In genomic region chr1:112390335-112390734, GRCh38 we compare ENCODE assay signal across 8 cellular contexts. TPM values are rescaled to one million over a fixed set of nuclear protein-coding genes. Genes with fewer than 3 reads are reported as not detected.
DNase-seq lines count a peak whose midpoint lies in the region; ATAC-seq and TF ChIP-seq lines count a peak whose summit lies in the region.
"Not testable (repeated sequence)": the region's sequence is repeated elsewhere in the genome, so short reads cannot be mapped to it uniquely, and the experiment has no call there.

No MANE protein-coding gene starts in this region.

- CTCF ChIA-PET in A673 (lab: Charles Lee) (interaction anchor here (0.7 to 1.9 kb wide), 6 partner anchors 21 to 415 kb away, joined by 3 to 15 read pairs (median 4); partner anchors contain the start of gene MOV10), HCT116 (lab: Charles Lee) (interaction anchor here (0.7 to 2.9 kb wide), 17 partner anchors 8 to 682 kb away, joined by 3 to 22 read pairs (median 6); partner anchors contain the start of genes MOV10, PPM1J, RHOC and ST7L), PC-9 (lab: Charles Lee) (interaction anchor here (2.3 kb wide), 1 partner anchor 76 kb away, joined by 13 read pairs; no protein-coding TSS in a partner anchor)

- H3F3A ChIP-seq in PC-9 (ENCODE audit: insufficient read depth, low read depth), result peaks cover 17% of the 10 kb centered on the region

- not testable (repeated sequence) for H3K36me3 ChIP-seq in A673 (ENCODE audit: insufficient read depth, low read length, poor library complexity, severe bottlenecking); HCT116 (ENCODE audit: control insufficient read depth in 1 of 2, insufficient read depth in 2 of 2, low read length in 2 of 2); PC-9 (ENCODE audit: low read depth); ascending aorta; neuronal stem cell (replicated peaks in 1 of 2; ENCODE audit: control insufficient read depth in 2 of 2, insufficient read depth in 2 of 2, low read length in 2 of 2)

- H4K91ac ChIP-seq in neuronal stem cell (ENCODE audit: low read depth, low read length, poor library complexity), result not testable (repeated sequence)

- not testable (repeated sequence) for H3K4ac ChIP-seq in neuronal stem cell (ENCODE audit: low read length)

- not testable (repeated sequence) for BruUV-seq in A673 (replicated peaks; lab: Mats Ljungman, UMichigan); HCT116 (replicated peaks; lab: Mats Ljungman, UMichigan); PC-9 (replicated peaks; lab: Mats Ljungman, UMichigan)

- not testable (repeated sequence) for DNase-seq in A673 (ENCODE audit: low spot score); HCT116 (ENCODE audit: low read depth, low spot score); PC-9; epithelial cell of proximal tubule (ENCODE audit: low read depth); neuronal stem cell (ENCODE audit: low spot score); stimulated activated effector memory CD8-positive, alpha-beta T cell treated with anti-CD3 and anti-CD28 coated beads, Interleukin-12 subunit alpha, Interleukin-12 subunit beta, amount 100 ng/mL, for 72 hours (ENCODE audit: low spot score in 2 of 2)
- DNase-seq in ascending aorta (ENCODE audit: low spot score in 2 of 2) (peak in 1 of 2 donors; percentile 63), left colon (peak; percentile 43 to 56)

- not testable (repeated sequence) for H4K20me1 ChIP-seq in HCT116 (ENCODE audit: insufficient read depth); PC-9 (ENCODE audit: insufficient read depth)

- peak overlapping the region; percentile 72 for H3K4me3 Mint-ChIP-seq in stimulated activated effector memory CD8-positive, alpha-beta T cell treated with anti-CD3 and anti-CD28 coated beads, Interleukin-12 subunit alpha, Interleukin-12 subunit beta, amount 100 ng/mL, for 72 hours

- H2BK12ac ChIP-seq in neuronal stem cell (ENCODE audit: low read length), result not testable (repeated sequence)

- not testable (repeated sequence) for H3K36me3 Mint-ChIP-seq in stimulated activated effector memory CD8-positive, alpha-beta T cell treated with anti-CD3 and anti-CD28 coated beads, Interleukin-12 subunit alpha, Interleukin-12 subunit beta, amount 100 ng/mL, for 72 hours

- H4K8ac ChIP-seq in neuronal stem cell (ENCODE audit: low read depth, low read length), result not testable (repeated sequence)

- peak overlapping the region; percentile 87 for H3K4me2 ChIP-seq in HCT116 (ENCODE audit: low read length)
- peak overlapping the region; percentile 70 for H3K4me2 ChIP-seq in PC-9
- not testable (repeated sequence) for H3K4me2 ChIP-seq in neuronal stem cell (ENCODE audit: insufficient read depth, low read length, poor library complexity, severe bottlenecking)

- no CpG with 5 or more reads among the region's 15 CpGs for WGBS in neuronal stem cell (ENCODE audit: extremely low coverage in 2 of 2, insufficient read length in 2 of 2, insufficient replicate concordance in 1 of 2), 2 donors

- intact Hi-C loops in A673 (cut with micrococcal nuclease; ENCODE audit: unreplicated experiment), result loop anchor here (1.0 to 5.0 kb wide), 4 partner anchors 76 to 412 kb away; partner anchors contain the start of genes PPM1J and RHOC
- intact Hi-C loops in HCT116 (cut with micrococcal nuclease), result loop anchor here (2.0 kb wide), 1 partner anchor 414 kb away; no protein-coding TSS in a partner anchor
- intact Hi-C loops in PC-9 (cut with micrococcal nuclease; ENCODE audit: unreplicated experiment), result loop anchor here (1.0 to 5.0 kb wide), 6 partner anchors 229 to 1287 kb away; partner anchors contain the start of genes CAPZA1, LRIG2, PPM1J and RHOC
- intact Hi-C loops in ascending aorta (cut with DNase I), result loop anchor here (1.0 to 5.0 kb wide), 5 partner anchors 76 to 1367 kb away; partner anchors contain the start of genes CAPZA1, PHTF1, PPM1J and ST7L
- intact Hi-C loops in left colon (cut with DNase I, micrococcal nuclease), result loop anchor here (5.0 to 10.0 kb wide), 4 partner anchors 74 to 317 kb away; partner anchors contain the start of genes CAPZA1 (in 1 of the 2), RHOC (in 1 of the 2) and ST7L (in 1 of the 2)

- peak overlapping the region; percentile 91 for H2AFZ ChIP-seq in HCT116 (ENCODE audit: low read depth, low read length, poor library complexity, severe bottlenecking)
- H2AFZ ChIP-seq in PC-9, result not testable (repeated sequence)
- peak overlapping the region; percentile 97 for H2AFZ ChIP-seq in neuronal stem cell (ENCODE audit: low read length)

- H3K14ac ChIP-seq in neuronal stem cell (ENCODE audit: low read length), result not testable (repeated sequence)

- peaks cover 26% of the 10 kb centered on the region for H3K4me1 Mint-ChIP-seq in stimulated activated effector memory CD8-positive, alpha-beta T cell treated with anti-CD3 and anti-CD28 coated beads, Interleukin-12 subunit alpha, Interleukin-12 subunit beta, amount 100 ng/mL, for 72 hours

- RAD21 ChIA-PET in HCT116 (lab: Charles Lee; ENCODE audit: low non-redundant PET in 1 of 2, low total read pairs in 2 of 2, uncharacterized antibody in 2 of 2, unreplicated experiment in 2 of 2), result interaction anchor here in 1 of 2 experiments (1.5 kb wide), 1 partner anchor 74 kb away, joined by 3 read pairs; no protein-coding TSS in a partner anchor

- H3K18ac ChIP-seq in neuronal stem cell (ENCODE audit: low read length), result not testable (repeated sequence)

- H3K27ac Mint-ChIP-seq in stimulated activated effector memory CD8-positive, alpha-beta T cell treated with anti-CD3 and anti-CD28 coated beads, Interleukin-12 subunit alpha, Interleukin-12 subunit beta, amount 100 ng/mL, for 72 hours, result not testable (repeated sequence)

- H3K4me3 ChIP-seq in A673 (ENCODE audit: low read depth, low read length, poor library complexity, severe bottlenecking), result peak overlapping the region; percentile 45
- H3K4me3 ChIP-seq in HCT116 (replicated peaks in 1 of 2; ENCODE audit: low read depth in 1 of 2, low read length in 2 of 2), result peak overlapping the region; percentile 43 to 51
- H3K4me3 ChIP-seq in PC-9, result peak overlapping the region; percentile 30; the same call in 1 of the 2 replicates
- H3K4me3 ChIP-seq in ascending aorta, result peak overlapping the region; percentile 48 to 64
- H3K4me3 ChIP-seq in epithelial cell of proximal tubule (ENCODE audit: low read depth, low read length), result peak overlapping the region; percentile 59
- not testable (repeated sequence) for H3K4me3 ChIP-seq in neuronal stem cell (ENCODE audit: low read length in 2 of 2)

- H3K4me1 ChIP-seq in A673 (ENCODE audit: insufficient read depth, low read length, poor library complexity, severe bottlenecking) (peaks cover 25% of the 10 kb centered on the region), HCT116 (ENCODE audit: control insufficient read depth in 1 of 2, insufficient read depth in 2 of 2, low read length in 2 of 2) (peaks cover 19 to 44% of the 10 kb centered on the region in 2 experiments), PC-9 (replicated peaks; ENCODE audit: insufficient read depth) (peaks cover 26% of the 10 kb centered on the region), ascending aorta (peaks cover 8 to 41% of the 10 kb centered on the region in 2 donors), neuronal stem cell (ENCODE audit: control insufficient read depth in 2 of 2, insufficient read depth in 1 of 2, low read depth in 1 of 2, low read length in 2 of 2) (peaks cover 5 to 15% of the 10 kb centered on the region in 2 donors)

- not testable (repeated sequence) for H2BK15ac ChIP-seq in neuronal stem cell (ENCODE audit: low read length)

- H3K9me2 ChIP-seq in HCT116 (ENCODE audit: insufficient read depth); PC-9 (ENCODE audit: insufficient read depth): not testable (repeated sequence)

- H3K9me3 Mint-ChIP-seq in stimulated activated effector memory CD8-positive, alpha-beta T cell treated with anti-CD3 and anti-CD28 coated beads, Interleukin-12 subunit alpha, Interleukin-12 subunit beta, amount 100 ng/mL, for 72 hours, result not testable (repeated sequence)

- not testable (repeated sequence) for H2BK120ac ChIP-seq in neuronal stem cell (ENCODE audit: low read depth, low read length)

- POLR2A ChIA-PET in A673 (lab: Charles Lee; ENCODE audit: low non-redundant PET) (interaction anchor here (0.7 kb wide), 1 partner anchor 319 kb away, joined by 8 read pairs; no protein-coding TSS in a partner anchor), HCT116 (lab: Charles Lee) (interaction anchor here (1.0 kb wide), 1 partner anchor 19 kb away, joined by 3 read pairs; no protein-coding TSS in a partner anchor), PC-9 (lab: Charles Lee; ENCODE audit: unreplicated experiment) (interaction anchor here (0.6 to 0.7 kb wide), 3 partner anchors 21 to 916 kb away, joined by 3 to 18 read pairs (median 10); partner anchors contain the start of gene MOV10)

- peak overlapping the region; percentile 54 for H3K9ac ChIP-seq in HCT116 (ENCODE audit: low read length)
- not testable (repeated sequence) for H3K9ac ChIP-seq in neuronal stem cell (ENCODE audit: low read depth, low read length, poor library complexity)

- not testable (repeated sequence) for TF ChIP-seq RAD21 in HCT116 (IDR thresholded peaks at IDR 0.05; ENCODE audit: low read depth)

- TF ChIP-seq POLR2A in HCT116 (IDR thresholded peaks at IDR 0.05; ENCODE audit: borderline replicate concordance, extremely low read depth, insufficient read depth, insufficient read length), result not testable (repeated sequence)

- not testable (repeated sequence) for H2BK5ac ChIP-seq in neuronal stem cell (ENCODE audit: low read length)

- not testable (repeated sequence) for H3K23ac ChIP-seq in neuronal stem cell (ENCODE audit: low read depth, low read length, poor library complexity)

- not testable (repeated sequence) for TF ChIP-seq CTCF in A673 (conservative IDR thresholded peaks at IDR 0.05; ENCODE audit: low read depth, low read length); HCT116 (IDR thresholded peaks at IDR 0.05 in 2 of 3, conservative IDR thresholded peaks at IDR 0.05 in 1 of 3; ENCODE audit: borderline replicate concordance in 1 of 3, insufficient read depth in 1 of 3, low read depth in 2 of 3, low read length in 2 of 3); PC-9 (conservative IDR thresholded peaks at IDR 0.05); ascending aorta (IDR thresholded peaks at IDR 0.05); epithelial cell of proximal tubule (conservative IDR thresholded peaks at IDR 0.05; ENCODE audit: low read depth, low read length)

- H3K79me2 ChIP-seq in HCT116 (ENCODE audit: insufficient read depth, low read length); PC-9 (ENCODE audit: low read depth): not testable (repeated sequence)

- H2AK5ac ChIP-seq in neuronal stem cell (ENCODE audit: low read depth, low read length), result not testable (repeated sequence)

- not testable (repeated sequence) for H3K9me3 ChIP-seq in A673 (ENCODE audit: low read depth, low read length, poor library complexity, severe bottlenecking); HCT116 (ENCODE audit: control insufficient read depth in 1 of 2, insufficient read depth in 1 of 2, low read depth in 1 of 2, low read length in 2 of 2); PC-9 (ENCODE audit: insufficient read depth, low read depth); ascending aorta; neuronal stem cell (replicated peaks in 1 of 2; ENCODE audit: control insufficient read depth in 2 of 2, insufficient read depth in 1 of 2, low read depth in 1 of 2, low read length in 2 of 2)

- H3K27ac ChIP-seq in A673 (ENCODE audit: low read depth, low read length, poor library complexity, severe bottlenecking) (peak overlapping the region; percentile 19), ascending aorta (peak overlapping the region; percentile 92 to 98)
- not testable (repeated sequence) for H3K27ac ChIP-seq in HCT116 (ENCODE audit: low read depth, low read length); PC-9; neuronal stem cell (replicated peaks; ENCODE audit: low read length)

- ATAC-seq in HCT116, result peak; percentile 11; the same call in 1 of the 2 replicates
- ATAC-seq in left colon, result peak; percentile 15
- not testable (repeated sequence) for ATAC-seq in stimulated activated effector memory CD8-positive, alpha-beta T cell treated with anti-CD3 and anti-CD28 coated beads, Interleukin-12 subunit alpha, Interleukin-12 subunit beta, amount 100 ng/mL, for 72 hours

- not testable (repeated sequence) for H3K79me1 ChIP-seq in neuronal stem cell (ENCODE audit: low read depth, low read length)

- not testable (repeated sequence) for H3K27me3 ChIP-seq in A673 (replicated peaks; ENCODE audit: insufficient read depth, low read depth, low read length, poor library complexity); HCT116 (ENCODE audit: insufficient read depth, low read length); PC-9 (ENCODE audit: insufficient read depth, low read depth); ascending aorta; neuronal stem cell (ENCODE audit: control insufficient read depth in 3 of 3, insufficient read depth in 3 of 3, low read depth in 1 of 3, low read length in 3 of 3)

RNA-seq across cellular contexts. Expression of gene CTTNBP2NL, which starts 5.7 kb away (rescaled TPM):
- total RNA-seq in A673 (2021), result 28.1 and 32.7 TPM in 2 replicates
- 18.0 TPM for total RNA-seq in HCT116 (2021; ENCODE audit: unreplicated experiment)
- polyA plus RNA-seq in HCT116 (2012), result 4.8 and 5.4 TPM in 2 replicates
- total RNA-seq in PC-9 (2021), result 28.7 and 32.2 TPM in 2 replicates
- 13.0 TPM for total RNA-seq in ascending aorta
- 26.1 and 27.2 TPM in 2 replicates for total RNA-seq in epithelial cell of proximal tubule
- total RNA-seq in left colon, result 10 to 100 TPM; 83.3 to 85.1 TPM
- polyA plus RNA-seq in neuronal stem cell (2013, experiment 1 of 2), result 14.9 TPM
- polyA plus RNA-seq in neuronal stem cell (2013, experiment 2 of 2), result 14.5 TPM
